Comparison of ENCODE assay signal across 24 cellular contexts in genomic region chr20:24963672-24964517, GRCh38. TPM values are rescaled to one million over a fixed set of nuclear protein-coding genes. Genes with fewer than 3 reads are reported as not detected.
DNase-seq lines count a peak whose midpoint lies in the region; ATAC-seq and TF ChIP-seq lines count a peak whose summit lies in the region.
"Had no signal": no experiment of that assay in that cellular context is flagged by ENCODE, and none has a peak within 500 bp of the region (broad histone marks: within the 10 kb centered on the region; RNA-seq: fewer than 3 reads in every experiment).

No MANE protein-coding gene starts in this region.

- H3K4me1 ChIP-seq in lower lobe of right lung (no peaks in the 10 kb centered on the region), vagina (no peaks in the 10 kb centered on the region)
- H3K4me1 ChIP-seq: foreskin keratinocyte had no signal

- H3K36me3 Mint-ChIP-seq in activated T-helper 1 cell treated with anti-CD3 and anti-CD28 coated beads, Interleukin-12 subunit alpha, Interleukin-12 subunit beta, Interleukin-2, Interleukin-4 antibody, amounts not matched to agents 30 ng/mL and 10 ng/mL and 1 ng/mL, durations not matched to agents 14 hours and 24 hours and 36 hours (ENCODE audit: low read depth) = peaks cover 76% of the 10 kb centered on the region

- no peak for TF ChIP-seq CTCF in lower lobe of right lung (IDR thresholded peaks at IDR 0.05)
- TF ChIP-seq CTCF in vagina (IDR thresholded peaks at IDR 0.05) = no peak

- H3K27ac ChIP-seq in lower lobe of right lung (no peak overlapping the region), vagina (no peak overlapping the region)
- H3K27ac ChIP-seq: brain microvascular endothelial cell, epithelial cell of prostate, foreskin keratinocyte, HL-60 had no signal

- ATAC-seq in left cardiac atrium = no peak
- no peak for ATAC-seq in lower lobe of right lung
- no peak for ATAC-seq in GM18868 (IDR thresholded peaks at IDR 0.05; ENCODE audit: unreplicated experiment)
- ATAC-seq in HG02678 (IDR thresholded peaks at IDR 0.05; ENCODE audit: unreplicated experiment) = no peak
- ATAC-seq in HG03520 (IDR thresholded peaks at IDR 0.05; ENCODE audit: unreplicated experiment) = no peak
- ATAC-seq: foreskin keratinocyte; stimulated activated naive CD8-positive, alpha-beta T cell treated with anti-CD3 and anti-CD28 coated beads, Interleukin-15, amount 100 ng/mL, for 72 hours had no signal

- H3K27me3 Mint-ChIP-seq in activated T-helper 1 cell treated with anti-CD3 and anti-CD28 coated beads, Interleukin-12 subunit alpha, Interleukin-12 subunit beta, Interleukin-2, Interleukin-4 antibody, amounts not matched to agents 30 ng/mL and 10 ng/mL and 1 ng/mL, durations not matched to agents 14 hours and 24 hours and 36 hours (ENCODE audit: insufficient read depth) = no peaks in the 10 kb centered on the region
- H3K27me3 Mint-ChIP-seq: CD4-positive, alpha-beta T cell; stimulated activated naive CD8-positive, alpha-beta T cell treated with anti-CD3 and anti-CD28 coated beads, Interleukin-15, amount 100 ng/mL, for 72 hours had no signal

- H3K4me3 ChIP-seq in lower lobe of right lung (no peak overlapping the region), vagina (no peak overlapping the region)

- DNase-seq in cardiac septum (ENCODE audit: low spot score) = peak; percentile 58
- no peak for DNase-seq in left cardiac atrium
- DNase-seq in activated T-helper 1 cell treated with anti-CD3 and anti-CD28 coated beads, Interleukin-12 subunit alpha, Interleukin-12 subunit beta, Interleukin-2, Interleukin-4 antibody, amounts not matched to agents 30 ng/mL and 10 ng/mL and 1 ng/mL, durations not matched to agents 14 hours and 24 hours and 36 hours (ENCODE audit: low spot score) = no peak
- peak; percentile 29 for DNase-seq in lower lobe of right lung
- DNase-seq in vagina (ENCODE audit: extremely low spot score in 2 of 2) = peak; percentile 56 to 92
- DNase-seq: activated naive CD4-positive, alpha-beta T cell treated with anti-CD3 and anti-CD28 coated beads, Interleukin-2, amount 50 U/mL, for 16 hours; brain microvascular endothelial cell; dermis blood vessel endothelial cell; foreskin keratinocyte; H7; hypothalamus; kidney glomerular epithelial cell; NCI-H187 treated with DMSO at 0.1 percent for 48 hours; NCI-H446 treated with DMSO at 0.1 percent for 48 hours; retina; stimulated activated naive CD8-positive, alpha-beta T cell treated with anti-CD3 and anti-CD28 coated beads, Interleukin-15, amount 100 ng/mL, for 72 hours had no signal

- H3K4me3 Mint-ChIP-seq in activated T-helper 1 cell treated with anti-CD3 and anti-CD28 coated beads, Interleukin-12 subunit alpha, Interleukin-12 subunit beta, Interleukin-2, Interleukin-4 antibody, amounts not matched to agents 30 ng/mL and 10 ng/mL and 1 ng/mL, durations not matched to agents 14 hours and 24 hours and 36 hours = no peak overlapping the region
- H3K4me3 Mint-ChIP-seq: CD4-positive, alpha-beta T cell had no signal

- H3K4me1 Mint-ChIP-seq in activated T-helper 1 cell treated with anti-CD3 and anti-CD28 coated beads, Interleukin-12 subunit alpha, Interleukin-12 subunit beta, Interleukin-2, Interleukin-4 antibody, amounts not matched to agents 30 ng/mL and 10 ng/mL and 1 ng/mL, durations not matched to agents 14 hours and 24 hours and 36 hours (ENCODE audit: low read depth) = peaks cover 24% of the 10 kb centered on the region

- H3K9me3 Mint-ChIP-seq in activated T-helper 1 cell treated with anti-CD3 and anti-CD28 coated beads, Interleukin-12 subunit alpha, Interleukin-12 subunit beta, Interleukin-2, Interleukin-4 antibody, amounts not matched to agents 30 ng/mL and 10 ng/mL and 1 ng/mL, durations not matched to agents 14 hours and 24 hours and 36 hours = no peaks in the 10 kb centered on the region
- H3K9me3 Mint-ChIP-seq: CD4-positive, alpha-beta T cell; stimulated activated naive CD8-positive, alpha-beta T cell treated with anti-CD3 and anti-CD28 coated beads, Interleukin-15, amount 100 ng/mL, for 72 hours had no signal

- no peaks in the 10 kb centered on the region for H3K9me3 ChIP-seq in lower lobe of right lung
- H3K9me3 ChIP-seq in vagina = no peaks in the 10 kb centered on the region

- H3K27me3 ChIP-seq in lower lobe of right lung (ENCODE audit: low read depth) (no peaks in the 10 kb centered on the region), vagina (no peaks in the 10 kb centered on the region)
- H3K27me3 ChIP-seq: brain microvascular endothelial cell, foreskin keratinocyte had no signal

- peaks cover 96% of the 10 kb centered on the region for H3K36me3 ChIP-seq in lower lobe of right lung
- peaks cover 0 to 64% of the 10 kb centered on the region in 2 donors for H3K36me3 ChIP-seq in vagina

- peak overlapping the region; percentile 57 for H3K27ac Mint-ChIP-seq in activated T-helper 1 cell treated with anti-CD3 and anti-CD28 coated beads, Interleukin-12 subunit alpha, Interleukin-12 subunit beta, Interleukin-2, Interleukin-4 antibody, amounts not matched to agents 30 ng/mL and 10 ng/mL and 1 ng/mL, durations not matched to agents 14 hours and 24 hours and 36 hours
- H3K27ac Mint-ChIP-seq: CD4-positive, alpha-beta T cell had no signal

- intact Hi-C loops in cardiac septum (cut with DNase I) (no loop called here), left cardiac atrium (cut with DNase I) (no loop called here), lower lobe of right lung (cut with DNase I) (no loop called here), vagina (cut with DNase I) (no loop called here)
- intact Hi-C loops in activated T-helper 1 cell treated with anti-CD3 and anti-CD28 coated beads, Interleukin-12 subunit alpha, Interleukin-12 subunit beta, Interleukin-2, Interleukin-4 antibody, amounts not matched to agents 30 ng/mL and 10 ng/mL and 1 ng/mL, durations not matched to agents 14 hours and 24 hours and 36 hours (cut with micrococcal nuclease) = no loop called here

- TF ChIP-seq POLR2A in vagina (IDR thresholded peaks at IDR 0.05) = no peak

RNA-seq across cellular contexts. Expression of gene CST7, which starts 14.8 kb away (rescaled TPM):
- 1.6 TPM for total RNA-seq in cardiac septum
- 1 to 10 TPM; 1.7 to 2.7 TPM for total RNA-seq in left cardiac atrium
- total RNA-seq in activated T-helper 1 cell treated with anti-CD3 and anti-CD28 coated beads, Interleukin-12 subunit alpha, Interleukin-12 subunit beta, Interleukin-2, Interleukin-4 antibody, amounts not matched to agents 30 ng/mL and 10 ng/mL and 1 ng/mL, durations not matched to agents 14 hours and 24 hours and 36 hours = 127 and 133 TPM in 2 replicates
- 11.7 TPM for total RNA-seq in lower lobe of right lung
- total RNA-seq in vagina = 3.7 TPM
- total RNA-seq: Daoy, dermis blood vessel endothelial cell, foreskin keratinocyte, H7, urinary bladder had no signal

RNA-seq across cellular contexts. Expression of gene APMAP, which starts 28.7 kb away (rescaled TPM):
- total RNA-seq in cardiac septum (28.2 TPM), left cardiac atrium (10 to 100 TPM; 47.0 to 52.2 TPM), lower lobe of right lung (82.9 TPM), vagina (29.7 TPM)
- total RNA-seq in activated T-helper 1 cell treated with anti-CD3 and anti-CD28 coated beads, Interleukin-12 subunit alpha, Interleukin-12 subunit beta, Interleukin-2, Interleukin-4 antibody, amounts not matched to agents 30 ng/mL and 10 ng/mL and 1 ng/mL, durations not matched to agents 14 hours and 24 hours and 36 hours = 57.7 and 58.7 TPM in 2 replicates

Comparison
In these comparisons a context has a peak if more than half of its experiments do, and no peak if none do; other contexts are left out.
1. DNase-seq: peak in cardiac septum (single experiment), lower lobe of right lung (single experiment) and vagina (2 of 2); none in left cardiac atrium (single experiment) and activated T-helper 1 cell treated with anti-CD3 and anti-CD28 coated beads, Interleukin-12 subunit alpha, Interleukin-12 subunit beta, Interleukin-2, Interleukin-4 antibody, amounts not matched to agents 30 ng/mL and 10 ng/mL and 1 ng/mL, durations not matched to agents 14 hours and 24 hours and 36 hours (single experiment).
2. RNA of gene CST7, which starts 14.8 kb away (total RNA-seq): 127 to 133 TPM in activated T-helper 1 cell treated with anti-CD3 and anti-CD28 coated beads, Interleukin-12 subunit alpha, Interleukin-12 subunit beta, Interleukin-2, Interleukin-4 antibody, amounts not matched to agents 30 ng/mL and 10 ng/mL and 1 ng/mL, durations not matched to agents 14 hours and 24 hours and 36 hours; 11.7 TPM in lower lobe of right lung (single experiment), 3.7 TPM in vagina (single experiment), 1.7 to 2.7 TPM in left cardiac atrium and 1.6 TPM in cardiac septum (single experiment); every median in the first group is over 10 times any median in the second.